8 cellular contexts compared by ENCODE assay signal in the genomic region with DNA sequence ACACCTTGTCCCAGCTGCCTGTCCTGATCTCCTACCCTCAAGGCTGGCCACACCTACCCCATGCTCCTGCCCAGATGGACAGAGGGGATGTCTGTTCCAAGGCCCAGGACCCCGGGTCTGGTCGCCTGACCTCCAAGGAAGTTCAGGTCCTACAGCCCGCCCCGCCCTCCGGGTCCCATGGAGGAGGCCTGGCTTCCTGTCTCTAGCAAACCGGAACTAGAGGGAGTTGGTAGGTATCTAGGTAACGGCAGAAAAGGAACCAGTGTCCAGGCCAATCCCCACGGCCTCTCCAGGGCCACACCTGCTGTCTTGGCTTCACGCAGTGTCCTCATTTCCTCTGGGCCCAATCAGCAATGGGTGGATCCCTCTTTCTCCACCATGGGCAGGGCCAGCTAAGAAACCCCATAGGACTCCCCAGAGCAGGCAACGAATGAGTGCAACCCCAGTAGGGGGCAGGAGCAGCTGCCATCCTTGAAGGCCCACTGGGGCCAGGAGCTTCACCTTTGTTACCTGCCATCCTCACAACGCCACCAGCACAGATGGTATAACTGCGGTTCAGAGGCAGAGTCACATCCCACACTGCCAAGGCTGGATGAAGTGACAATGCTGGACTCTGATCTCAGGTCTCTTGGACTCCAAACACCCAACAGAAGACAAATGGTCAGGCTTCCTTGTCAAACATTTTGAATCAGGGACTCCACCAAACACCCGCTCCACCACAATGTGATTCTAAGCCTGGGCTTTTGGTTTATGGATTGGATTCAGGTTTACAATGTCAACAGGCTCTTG. TPM values are rescaled to one million over a fixed set of nuclear protein-coding genes. Genes with fewer than 3 reads are reported as not detected.
DNase-seq lines count a peak whose midpoint lies in the region; ATAC-seq and TF ChIP-seq lines count a peak whose summit lies in the region.

No MANE protein-coding gene starts in this region.

- H3K4me1 ChIP-seq in endocrine pancreas (ENCODE audit: control insufficient read depth, insufficient read depth, low read length), result peaks cover 14% of the 10 kb centered on the region
- peaks cover 56 to 62% of the 10 kb centered on the region in 2 donors for H3K4me1 ChIP-seq in gastrocnemius medialis

- DNase-seq in NCI-H774 (lab: John Stamatoyannopoulos, UW) (peak; percentile 93), gastrocnemius medialis (peak in 1 of 2 donors; percentile 58), GM19238 (ENCODE audit: insufficient read length, low spot score) (no peak), GM03348 (ENCODE audit: low spot score) (no peak), amygdala (lab: John Stamatoyannopoulos, UW) (no peak)

- intact Hi-C loops in gastrocnemius medialis (cut with DNase I; ENCODE audit: low total_unique reads), result no loop called here

- no peak for ATAC-seq in gastrocnemius medialis
- ATAC-seq in GM19328 (IDR thresholded peaks at IDR 0.05; ENCODE audit: unreplicated experiment), result no peak

- H3K9ac ChIP-seq in endocrine pancreas (ENCODE audit: control insufficient read depth, insufficient read depth, low read length), result peak overlapping the region; percentile 85

- peak; percentile 51 for TF ChIP-seq CTCF in GM12873 (IDR thresholded peaks at IDR 0.05; ENCODE audit: insufficient read depth, low read depth, low read length, missing control alignments)
- peak in 2 of 5 experiments; percentile 9 to 16 for TF ChIP-seq CTCF in gastrocnemius medialis (IDR thresholded peaks at IDR 0.05 in 4 of 5, conservative IDR thresholded peaks at IDR 0.05 in 1 of 5)

- peak overlapping the region; percentile 67 to 99 (median 98) for H3K27ac ChIP-seq in gastrocnemius medialis

- H3K4me3 ChIP-seq in endocrine pancreas (ENCODE audit: control insufficient read depth, insufficient read depth, low read length) (peak overlapping the region; percentile 62), gastrocnemius medialis (no peak overlapping the region)

- in situ Hi-C loops in gastrocnemius medialis (cut with MboI; ENCODE audit: low sequenced_read_pairs in 4 of 4), result loop anchor here (5.0 kb wide), 2 partner anchors 36 to 41 kb away; partner anchors contain the start of gene PXN (in 2 of the 4)

- TF ChIP-seq POLR2A in gastrocnemius medialis (IDR thresholded peaks at IDR 0.05), result no peak

- H3K27me3 ChIP-seq in endocrine pancreas (ENCODE audit: control insufficient read depth, insufficient read depth, low read length) (no peaks in the 10 kb centered on the region), gastrocnemius medialis (no peaks in the 10 kb centered on the region)

- no peaks in the 10 kb centered on the region for H3K9me3 ChIP-seq in endocrine pancreas (ENCODE audit: control insufficient read depth, low read length)
- no peaks in the 10 kb centered on the region for H3K9me3 ChIP-seq in gastrocnemius medialis

- peaks cover 4% of the 10 kb centered on the region for H3K36me3 ChIP-seq in endocrine pancreas (ENCODE audit: control insufficient read depth, insufficient read depth, low read length)
- H3K36me3 ChIP-seq in gastrocnemius medialis, result peaks cover 2 to 31% of the 10 kb centered on the region in 2 donors

RNA-seq across cellular contexts. Expression of gene RPLP0, which starts 25.1 kb away (rescaled TPM):
- 1,000 to 10,000 TPM; 2,008 to 3,982 (median 3,189) TPM for total RNA-seq in gastrocnemius medialis

RNA-seq across cellular contexts. Expression of gene GCN1, which starts 31.5 kb away (rescaled TPM):
- total RNA-seq in gastrocnemius medialis, result 10 to 100 TPM; 58.2 to 99.7 (median 87.4) TPM

RNA-seq across cellular contexts. Expression of gene PXN, which starts 39.5 kb away (rescaled TPM):
- total RNA-seq in gastrocnemius medialis, result 100 to 1,000 TPM in 1 of 4 donors, 10 to 100 TPM in 3; 48.8 to 102 (median 77.9) TPM
